In genomic region chr7:1367501-1367900, GRCh38 we compare ENCODE assay signal across 22 cellular contexts.
DNase-seq lines count a peak whose midpoint lies in the region; ATAC-seq and TF ChIP-seq lines count a peak whose summit lies in the region.
"Had no signal": no experiment of that assay in that cellular context is flagged by ENCODE, and none has a peak within 500 bp of the region (broad histone marks: within the 10 kb centered on the region; RNA-seq: fewer than 3 reads in every experiment).

No MANE protein-coding gene starts in this region.

- H3K4me1 Mint-ChIP-seq in T-helper 17 cell (peaks cover 3% of the 10 kb centered on the region), nephron progenitor cell (peaks cover 48% of the 10 kb centered on the region)

- in situ Hi-C loops in GM23248 (cut with MboI) = no loop called here

- no peaks in the 10 kb centered on the region for H3K9me2 ChIP-seq in GM23248 (ENCODE audit: insufficient read depth)

- H3K27me3 ChIP-seq in BLaER1 = no peaks in the 10 kb centered on the region
- peaks cover 64% of the 10 kb centered on the region for H3K27me3 ChIP-seq in GM23248 (replicated peaks; ENCODE audit: insufficient read depth)

- no peak for ATAC-seq in T-helper 17 cell
- ATAC-seq: GM12878, HCT116 had no signal

- TF ChIP-seq CTCF in nephron progenitor cell (IDR thresholded peaks at IDR 0.05) = no peak

- H3K4me3 Mint-ChIP-seq in T-helper 17 cell = no peak overlapping the region
- peak overlapping the region; percentile 43 for H3K4me3 Mint-ChIP-seq in nephron progenitor cell
- H3K4me3 Mint-ChIP-seq: CD4-positive, alpha-beta T cell had no signal

- 4 to 5% methylated on average over 15 of the region's 15 CpGs for WGBS in GM23248 (ENCODE audit: low coverage in 1 of 2, low lambda C conversion rate in 2 of 2, missing lambda C conversion rate in 2 of 2), 2 experiments

- DNase-seq in GM23248 (no peak), T-helper 17 cell (no peak), nephron progenitor cell (no peak), NCI-H187 (lab: John Stamatoyannopoulos, UW) (no peak), NCI-H510A treated with DMSO at 0.1 percent for 48 hours (lab: John Stamatoyannopoulos, UW) (no peak), NCI-H526 treated with DMSO at 0.1 percent for 48 hours (lab: John Stamatoyannopoulos, UW) (no peak)
- DNase-seq: BE2C; CD4-positive, alpha-beta T cell; COR-L47; DMS79 treated with DMSO at 0.1 percent for 48 hours; GOT3; KG1; NCI-H1105 treated with DMSO at 0.1 percent for 48 hours; NCI-H2081; NCI-H2171; NCI-H345; NCI-H524 treated with DMSO at 0.1 percent for 48 hours; OCI-M1; SHP77 had no signal

- H3K9me3 Mint-ChIP-seq in nephron progenitor cell = no peaks in the 10 kb centered on the region
- H3K9me3 Mint-ChIP-seq: CD4-positive, alpha-beta T cell had no signal

- H4K20me1 ChIP-seq in BLaER1 = no peaks in the 10 kb centered on the region
- no peaks in the 10 kb centered on the region for H4K20me1 ChIP-seq in GM23248 (ENCODE audit: insufficient read depth)

- peak overlapping the region; percentile 58; the same call in 1 of the 2 replicates for H3K27ac ChIP-seq in BLaER1
- no peak overlapping the region for H3K27ac ChIP-seq in GM23248

- H3K4me1 ChIP-seq in BLaER1 (peaks cover 58% of the 10 kb centered on the region), GM23248 (ENCODE audit: insufficient read depth) (no peaks in the 10 kb centered on the region)
- H3K4me1 ChIP-seq: BE2C had no signal

- no peaks in the 10 kb centered on the region for H3F3A ChIP-seq in GM23248 (ENCODE audit: insufficient read depth)

- H3K9ac ChIP-seq in BLaER1 = peak overlapping the region; percentile 34; the same call in 1 of the 2 replicates
- no peak overlapping the region for H3K9ac ChIP-seq in GM23248

- H3K9me3 ChIP-seq in BLaER1 (0 out of 2 replicates have a peak, but pooled peaks cover 5% of the 10 kb centered on the region), GM23248 (ENCODE audit: low read depth) (no peaks in the 10 kb centered on the region), T-helper 17 cell (ENCODE audit: control insufficient read depth, low read length, poor library complexity, severe bottlenecking) (no peaks in the 10 kb centered on the region)
- H3K9me3 ChIP-seq: BE2C had no signal

- H3K79me2 ChIP-seq in GM23248 (ENCODE audit: insufficient read depth) = no peaks in the 10 kb centered on the region

- peak overlapping the region; percentile 96 for H3K4me2 ChIP-seq in BLaER1
- peak overlapping the region; percentile 25 for H3K4me2 ChIP-seq in GM23248 (ENCODE audit: unreplicated experiment)

- H3K27me3 Mint-ChIP-seq in T-helper 17 cell (peaks cover 32% of the 10 kb centered on the region), nephron progenitor cell (ENCODE audit: low read depth, poor library complexity) (peaks cover 35% of the 10 kb centered on the region)

- no peak overlapping the region for H2AFZ ChIP-seq in GM23248

- H3K27ac Mint-ChIP-seq in T-helper 17 cell (peak overlapping the region; percentile 16), nephron progenitor cell (no peak overlapping the region)
- H3K27ac Mint-ChIP-seq: CD4-positive, alpha-beta T cell had no signal

- H3K36me3 Mint-ChIP-seq in T-helper 17 cell (ENCODE audit: low read depth) (no peaks in the 10 kb centered on the region), nephron progenitor cell (ENCODE audit: low read depth) (no peaks in the 10 kb centered on the region)

- H3K36me3 ChIP-seq in BLaER1 = no peaks in the 10 kb centered on the region
- H3K36me3 ChIP-seq in GM23248 (ENCODE audit: low read depth) = no peaks in the 10 kb centered on the region
- H3K36me3 ChIP-seq: BE2C had no signal

- H3K4me3 ChIP-seq in BLaER1 = 0 out of 2 replicates have a peak overlapping the region, but pooled peaks have one; percentile 16
- H3K4me3 ChIP-seq in GM23248 = no peak overlapping the region
- H3K4me3 ChIP-seq: GM12878 had no signal
